In the genomic region with DNA sequence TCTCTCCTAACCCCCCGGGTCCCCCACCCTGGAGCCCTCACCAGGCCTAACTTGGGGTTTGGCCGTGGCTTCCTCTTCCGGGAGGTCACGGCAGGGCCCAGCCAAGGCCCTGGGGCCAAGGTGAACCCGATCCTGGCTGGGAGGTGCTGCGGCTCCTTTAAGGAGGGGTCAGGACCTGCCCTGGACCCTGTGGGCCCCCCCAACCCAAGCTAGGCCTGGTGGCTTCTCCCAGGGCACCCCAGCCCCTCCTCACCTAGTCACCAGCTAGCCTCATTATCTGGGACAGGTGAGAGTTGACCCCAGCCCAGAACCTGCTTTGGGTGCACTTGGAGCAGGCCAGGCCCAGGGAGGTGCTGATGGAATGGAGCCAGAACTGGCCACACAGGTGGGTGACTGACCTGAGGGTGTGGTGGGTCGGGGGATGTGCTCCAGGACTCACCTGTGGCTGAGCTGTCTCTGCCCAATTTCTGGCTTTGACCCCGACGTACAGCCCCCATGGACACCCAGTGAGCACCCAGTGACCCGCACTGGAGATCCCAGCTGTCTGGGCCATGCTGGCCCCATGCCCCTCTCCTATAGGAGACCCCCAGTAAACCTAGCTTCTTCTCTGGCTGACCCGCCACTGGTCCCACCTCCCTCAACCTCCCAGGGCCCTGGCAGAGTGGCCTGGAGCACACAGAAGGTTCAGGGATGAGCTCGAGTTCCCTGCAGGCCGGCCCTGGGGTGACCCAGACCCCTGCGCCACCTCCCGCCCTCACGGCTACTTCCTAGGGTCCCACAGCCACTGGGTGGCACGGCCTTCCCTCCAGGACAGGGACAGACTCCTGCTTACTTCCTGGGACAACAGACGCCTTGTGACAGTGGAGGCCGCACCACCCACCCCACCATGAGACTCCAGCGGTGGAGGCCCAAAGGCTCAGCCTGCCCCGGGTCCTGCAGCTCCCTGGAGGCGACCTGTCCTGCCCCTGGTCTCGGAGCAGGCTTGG, we compare ENCODE assay signal across 8 cellular contexts. TPM values are rescaled to one million over a fixed set of nuclear protein-coding genes. Genes with fewer than 3 reads are reported as not detected.
DNase-seq lines count a peak whose midpoint lies in the region; ATAC-seq, FAIRE-seq and TF ChIP-seq lines count a peak whose summit lies in the region.
"Had no signal": no experiment of that assay in that cellular context is flagged by ENCODE, and none has a peak within 500 bp of the region (broad histone marks: within the 10 kb centered on the region; RNA-seq: fewer than 3 reads in every experiment).

No MANE protein-coding gene starts in this region.

- CTCF ChIA-PET in IMR-90 (lab: Yijun Ruan, JAX), result no interaction called here

- H3K56ac ChIP-seq in IMR-90 (ENCODE audit: extremely low read depth, insufficient read depth, low read length), result no peak overlapping the region

- H3K4me2 ChIP-seq in IMR-90 (ENCODE audit: low read depth, low read length), result no peak overlapping the region

- no peak overlapping the region for H3K18ac ChIP-seq in IMR-90 (ENCODE audit: low read depth, low read length)

- H2BK20ac ChIP-seq in IMR-90 (ENCODE audit: low read depth, low read length), result peak overlapping the region; percentile 70

- H3K27me3 Mint-ChIP-seq in activated T-helper 2 cell treated with anti-CD3 and anti-CD28 coated beads, Interferon-gamma antibody, Interleukin-2, Interleukin-4, amounts not matched to agents 10 μg/mL and 5 μg/mL and 100 μg/mL, durations not matched to agents 14 hours and 24 hours and 36 hours (ENCODE audit: low read depth), result no peaks in the 10 kb centered on the region

- H2AFZ ChIP-seq in IMR-90 (replicated peaks; ENCODE audit: low read length, poor library complexity), result peak overlapping the region; percentile 58

- H3K36me3 Mint-ChIP-seq in activated T-helper 2 cell treated with anti-CD3 and anti-CD28 coated beads, Interferon-gamma antibody, Interleukin-2, Interleukin-4, amounts not matched to agents 10 μg/mL and 5 μg/mL and 100 μg/mL, durations not matched to agents 14 hours and 24 hours and 36 hours (ENCODE audit: low read depth), result no peaks in the 10 kb centered on the region

- no peak overlapping the region for H3K14ac ChIP-seq in IMR-90 (replicated peaks; ENCODE audit: low read depth, low read length)

- POLR2A ChIA-PET in IMR-90 (lab: Charles Lee; ENCODE audit: unreplicated experiment), result no interaction called here

- H3K27ac ChIP-seq in IMR-90 (ENCODE audit: insufficient read depth, low read length), result no peak overlapping the region; the same call in 1 of the 2 replicates
- peak overlapping the region; percentile 32 to 97 for H3K27ac ChIP-seq in kidney (ENCODE audit: low read depth in 2 of 2, low read length in 2 of 2)
- H3K27ac ChIP-seq in subcutaneous abdominal adipose tissue (ENCODE audit: low read depth, low read length), result peak overlapping the region; percentile 99

- peak overlapping the region; percentile 46 for H3K27ac Mint-ChIP-seq in activated T-helper 2 cell treated with anti-CD3 and anti-CD28 coated beads, Interferon-gamma antibody, Interleukin-2, Interleukin-4, amounts not matched to agents 10 μg/mL and 5 μg/mL and 100 μg/mL, durations not matched to agents 14 hours and 24 hours and 36 hours

- H3K4me1 Mint-ChIP-seq in activated T-helper 2 cell treated with anti-CD3 and anti-CD28 coated beads, Interferon-gamma antibody, Interleukin-2, Interleukin-4, amounts not matched to agents 10 μg/mL and 5 μg/mL and 100 μg/mL, durations not matched to agents 14 hours and 24 hours and 36 hours (ENCODE audit: low read depth), result peaks cover 34% of the 10 kb centered on the region

- TF ChIP-seq POLR2A in IMR-90 (IDR thresholded peaks at IDR 0.05; ENCODE audit: low read depth, low read length), result no peak

- H2AK5ac ChIP-seq in IMR-90 (ENCODE audit: low read depth, low read length), result peak overlapping the region; percentile 69; the same call in 1 of the 2 replicates

- TF ChIP-seq CTCF in IMR-90 (conservative IDR thresholded peaks at IDR 0.05; ENCODE audit: low read depth, low read length), result no peak
- no peak for TF ChIP-seq CTCF in kidney (IDR thresholded peaks at IDR 0.05; ENCODE audit: borderline replicate concordance, extremely low read depth, insufficient read depth)

- H2AK9ac ChIP-seq in IMR-90 (replicated peaks; ENCODE audit: low read depth, low read length, poor library complexity), result peak overlapping the region; percentile 91

- peak overlapping the region in 1 of 2 experiments; percentile 93; a peak in 2 of 4 replicates for H4K8ac ChIP-seq in IMR-90 (ENCODE audit: low read depth in 2 of 2, low read length in 2 of 2)

- H3K9me3 Mint-ChIP-seq in activated T-helper 2 cell treated with anti-CD3 and anti-CD28 coated beads, Interferon-gamma antibody, Interleukin-2, Interleukin-4, amounts not matched to agents 10 μg/mL and 5 μg/mL and 100 μg/mL, durations not matched to agents 14 hours and 24 hours and 36 hours, result no peaks in the 10 kb centered on the region

- TF ChIP-seq RAD21 in IMR-90 (IDR thresholded peaks at IDR 0.05; ENCODE audit: low read length), result no peak

- H3K9me3 ChIP-seq in IMR-90 (ENCODE audit: control insufficient read depth, insufficient read depth, low read length), result no peaks in the 10 kb centered on the region
- H3K9me3 ChIP-seq in kidney (ENCODE audit: control insufficient read depth in 1 of 2, low read length in 2 of 2), result no peaks in the 10 kb centered on the region
- H3K9me3 ChIP-seq in subcutaneous abdominal adipose tissue (ENCODE audit: control insufficient read depth in 5 of 5, low read length in 5 of 5), result no peaks in the 10 kb centered on the region

- H4K91ac ChIP-seq in IMR-90 (ENCODE audit: insufficient read depth, low read depth, low read length), result peak overlapping the region; percentile 97; the same call in 1 of the 2 replicates

- H2BK120ac ChIP-seq in IMR-90 (ENCODE audit: low read depth, low read length), result peak overlapping the region; percentile 96; the same call in 1 of the 2 replicates

- H3K4me1 ChIP-seq in IMR-90 (ENCODE audit: control insufficient read depth, insufficient read depth, low read length) (peaks cover 32% of the 10 kb centered on the region), kidney (ENCODE audit: control insufficient read depth in 1 of 2, insufficient read depth in 1 of 2, low read depth in 1 of 2, low read length in 2 of 2) (peaks cover 20 to 44% of the 10 kb centered on the region in 2 donors), subcutaneous abdominal adipose tissue (ENCODE audit: control insufficient read depth in 5 of 5, insufficient read depth in 5 of 5, low read length in 5 of 5) (peaks cover 18 to 68% (median 62%) of the 10 kb centered on the region in 5 donors)

- no peak overlapping the region; the same call in 1 of the 2 replicates for H4K5ac ChIP-seq in IMR-90 (ENCODE audit: low read depth, low read length)

- H3K79me1 ChIP-seq in IMR-90 (ENCODE audit: low read depth in 1 of 2, low read length in 2 of 2), result peaks cover 5 to 40% of the 10 kb centered on the region in 2 experiments; a peak in 3 of 4 replicates

- no peak overlapping the region for H3K4me3 ChIP-seq in IMR-90 (ENCODE audit: insufficient read depth, low read depth, low read length)
- no peak overlapping the region for H3K4me3 ChIP-seq in kidney (ENCODE audit: low read length in 2 of 2)
- no peak overlapping the region for H3K4me3 ChIP-seq in subcutaneous abdominal adipose tissue (ENCODE audit: low read depth in 1 of 5, low read length in 5 of 5)

- in situ Hi-C loops in IMR-90 (cut with MboI; ENCODE audit: low sequenced_read_pairs), result no loop called here

- H3K4me3 Mint-ChIP-seq in activated T-helper 2 cell treated with anti-CD3 and anti-CD28 coated beads, Interferon-gamma antibody, Interleukin-2, Interleukin-4, amounts not matched to agents 10 μg/mL and 5 μg/mL and 100 μg/mL, durations not matched to agents 14 hours and 24 hours and 36 hours (ENCODE audit: low read depth), result no peak overlapping the region

- H3K23ac ChIP-seq in IMR-90 (ENCODE audit: low read depth, low read length), result no peak overlapping the region

- no peak overlapping the region for H3K9ac ChIP-seq in IMR-90 (ENCODE audit: low read depth, low read length)
- H3K9ac ChIP-seq in kidney (ENCODE audit: low read length in 2 of 2), result peak overlapping the region in 1 of 2 donors; percentile 19
- H3K9ac ChIP-seq in subcutaneous abdominal adipose tissue (ENCODE audit: low read length in 5 of 5), result no peak overlapping the region

- 60% methylated on average over 2 of the region's 23 CpGs; no CpG with 5 or more reads in 1 of the 2 experiments for WGBS in IMR-90 (ENCODE audit: extremely low coverage in 2 of 2, insufficient read length in 1 of 2), 2 experiments

- intact Hi-C loops in IMR-90 (cut with micrococcal nuclease) (no loop called here), kidney (cut with DNase I) (no loop called here)
- intact Hi-C loops in activated T-helper 2 cell treated with anti-CD3 and anti-CD28 coated beads, Interferon-gamma antibody, Interleukin-2, Interleukin-4, amounts not matched to agents 10 μg/mL and 5 μg/mL and 100 μg/mL, durations not matched to agents 14 hours and 24 hours and 36 hours (cut with micrococcal nuclease), result no loop called here

- H3K36me3 ChIP-seq in IMR-90 (ENCODE audit: control insufficient read depth, insufficient read depth, low read length) (no peaks in the 10 kb centered on the region), kidney (ENCODE audit: control insufficient read depth in 1 of 2, insufficient read depth in 2 of 2, low read length in 2 of 2) (no peaks in the 10 kb centered on the region), subcutaneous abdominal adipose tissue (ENCODE audit: control insufficient read depth in 5 of 5, insufficient read depth in 5 of 5, low read length in 5 of 5) (no peaks in the 10 kb centered on the region)

- FAIRE-seq in kidney (lab: Jason Lieb, UNC), result no peak

- dilution Hi-C loops in IMR-90 (cut with HindIII; ENCODE audit: low sequenced_read_pairs, unreplicated experiment), result no loop called here

- H3K9me1 ChIP-seq in IMR-90 (ENCODE audit: insufficient read depth, low read length), result peaks cover 15% of the 10 kb centered on the region

- no peak for DNase-seq in IMR-90
- no peak for DNase-seq in activated T-helper 2 cell treated with anti-CD3 and anti-CD28 coated beads, Interferon-gamma antibody, Interleukin-2, Interleukin-4, amounts not matched to agents 10 μg/mL and 5 μg/mL and 100 μg/mL, durations not matched to agents 14 hours and 24 hours and 36 hours (ENCODE audit: low spot score)
- DNase-seq in kidney, result peak; percentile 81
- DNase-seq in A172 (ENCODE audit: low spot score), result no peak
- no peak for DNase-seq in NCI-H2196 (lab: John Stamatoyannopoulos, UW; ENCODE audit: unreplicated experiment)
- no peak for DNase-seq in stimulated activated CD4-positive, alpha-beta T cell treated with anti-CD3 and anti-CD28 coated beads, Interleukin-2, amount 100 ng/mL, for 48 hours
- DNase-seq: activated T-cell treated with anti-CD3 and anti-CD28 coated beads, Interleukin-2, amount 50 U/mL, for 48 hours had no signal

- H2BK5ac ChIP-seq in IMR-90 (ENCODE audit: low read depth, low read length, poor library complexity, severe bottlenecking), result peak overlapping the region; percentile 75

- ATAC-seq in IMR-90 (ENCODE audit: low read depth), result no peak

- H4K20me1 ChIP-seq in IMR-90 (ENCODE audit: insufficient read depth, low read length), result no peaks in the 10 kb centered on the region

- H2BK15ac ChIP-seq in IMR-90 (ENCODE audit: low read depth, low read length), result peak overlapping the region; percentile 72; the same call in 1 of the 3 replicates

- H3K4ac ChIP-seq in IMR-90 (ENCODE audit: low read depth, low read length), result peak overlapping the region; percentile 98

- H3K27me3 ChIP-seq in IMR-90 (ENCODE audit: control insufficient read depth, insufficient read depth, low read length) (no peaks in the 10 kb centered on the region), subcutaneous abdominal adipose tissue (ENCODE audit: control insufficient read depth in 5 of 5, insufficient read depth in 4 of 5, low read length in 5 of 5) (no peaks in the 10 kb centered on the region)

- no TSS peak for BruUV-seq in IMR-90 (replicated peaks; lab: Mats Ljungman, UMichigan)

RNA-seq across cellular contexts. Expression of gene MKNK2, which starts 6.7 kb away (rescaled TPM):
- 20.8 and 21.9 TPM in 2 replicates for total RNA-seq in IMR-90 (2012; rRNA removed)
- polyA plus RNA-seq in IMR-90 (2012; rRNA removed), result 31.8 and 37.5 TPM in 2 replicates
- polyA plus RNA-seq in IMR-90 (2012; cell fraction: cytosol; rRNA removed), result 25.9 and 51.6 TPM in 2 replicates
- polyA plus RNA-seq in IMR-90 (2012; cell fraction: nucleus; rRNA removed; ENCODE audit: low replicate concordance), result 57.0 and 142 TPM in 2 replicates
- 161 and 176 TPM in 2 replicates for total RNA-seq in activated T-helper 2 cell treated with anti-CD3 and anti-CD28 coated beads, Interferon-gamma antibody, Interleukin-2, Interleukin-4, amounts not matched to agents 10 μg/mL and 5 μg/mL and 100 μg/mL, durations not matched to agents 14 hours and 24 hours and 36 hours
- total RNA-seq in kidney, result 190 TPM
- 67.2 TPM for polyA plus RNA-seq in kidney (ENCODE audit: insufficient read depth, low read depth, low replicate concordance)
- 40.4 and 53.8 TPM in 2 replicates for total RNA-seq in A172 (2014; rRNA removed; shearing (Covaris generic))

RNA-seq across cellular contexts. Expression of gene MOB3A, which starts 38.3 kb away (rescaled TPM):
- total RNA-seq in IMR-90 (2012; rRNA removed) (8.9 and 9.3 TPM in 2 replicates), kidney (59.7 TPM)
- polyA plus RNA-seq in IMR-90 (2012; rRNA removed) (26.5 and 28.8 TPM in 2 replicates), kidney (ENCODE audit: insufficient read depth, low read depth, low replicate concordance) (16.9 TPM)
- polyA plus RNA-seq in IMR-90 (2012; cell fraction: cytosol; rRNA removed), result 20.4 and 29.9 TPM in 2 replicates
- polyA plus RNA-seq in IMR-90 (2012; cell fraction: nucleus; rRNA removed; ENCODE audit: low replicate concordance), result 15.3 and 28.7 TPM in 2 replicates
- total RNA-seq in activated T-helper 2 cell treated with anti-CD3 and anti-CD28 coated beads, Interferon-gamma antibody, Interleukin-2, Interleukin-4, amounts not matched to agents 10 μg/mL and 5 μg/mL and 100 μg/mL, durations not matched to agents 14 hours and 24 hours and 36 hours, result 175 and 181 TPM in 2 replicates
- 17.4 and 21.5 TPM in 2 replicates for total RNA-seq in A172 (2014; rRNA removed; shearing (Covaris generic))

RNA-seq across cellular contexts. Expression of gene IZUMO4, which starts 38.9 kb away (rescaled TPM):
- total RNA-seq in IMR-90 (2012; rRNA removed) (0.56 and 0.72 TPM in 2 replicates), kidney (4.3 TPM)
- polyA plus RNA-seq in IMR-90 (2012; rRNA removed) (2.8 and 3.4 TPM in 2 replicates), kidney (ENCODE audit: insufficient read depth, low read depth, low replicate concordance) (8.9 TPM)
- polyA plus RNA-seq in IMR-90 (2012; cell fraction: cytosol; rRNA removed), result 0.37 and 1.5 TPM in 2 replicates
- 19.5 and 47.8 TPM in 2 replicates for polyA plus RNA-seq in IMR-90 (2012; cell fraction: nucleus; rRNA removed; ENCODE audit: low replicate concordance)
- total RNA-seq in activated T-helper 2 cell treated with anti-CD3 and anti-CD28 coated beads, Interferon-gamma antibody, Interleukin-2, Interleukin-4, amounts not matched to agents 10 μg/mL and 5 μg/mL and 100 μg/mL, durations not matched to agents 14 hours and 24 hours and 36 hours, result 7.6 and 9.5 TPM in 2 replicates
- 2.7 and 2.8 TPM in 2 replicates for total RNA-seq in A172 (2014; rRNA removed; shearing (Covaris generic))

RNA-seq across cellular contexts. Expression of gene BTBD2, which starts 42.3 kb away (rescaled TPM):
- total RNA-seq in IMR-90 (2012; rRNA removed), result 24.4 and 25.8 TPM in 2 replicates
- polyA plus RNA-seq in IMR-90 (2012; rRNA removed), result 65.7 and 67.1 TPM in 2 replicates
- 38.7 and 95.6 TPM in 2 replicates for polyA plus RNA-seq in IMR-90 (2012; cell fraction: cytosol; rRNA removed)
- polyA plus RNA-seq in IMR-90 (2012; cell fraction: nucleus; rRNA removed; ENCODE audit: low replicate concordance), result 53.9 and 143 TPM in 2 replicates
- 41.3 and 47.0 TPM in 2 replicates for total RNA-seq in activated T-helper 2 cell treated with anti-CD3 and anti-CD28 coated beads, Interferon-gamma antibody, Interleukin-2, Interleukin-4, amounts not matched to agents 10 μg/mL and 5 μg/mL and 100 μg/mL, durations not matched to agents 14 hours and 24 hours and 36 hours
- 70.3 TPM for total RNA-seq in kidney
- polyA plus RNA-seq in kidney (ENCODE audit: insufficient read depth, low read depth, low replicate concordance), result 57.0 TPM
- 54.7 and 60.4 TPM in 2 replicates for total RNA-seq in A172 (2014; rRNA removed; shearing (Covaris generic))
